Comparison of ENCODE assay signal across 1 cellular context in the genomic region with DNA sequence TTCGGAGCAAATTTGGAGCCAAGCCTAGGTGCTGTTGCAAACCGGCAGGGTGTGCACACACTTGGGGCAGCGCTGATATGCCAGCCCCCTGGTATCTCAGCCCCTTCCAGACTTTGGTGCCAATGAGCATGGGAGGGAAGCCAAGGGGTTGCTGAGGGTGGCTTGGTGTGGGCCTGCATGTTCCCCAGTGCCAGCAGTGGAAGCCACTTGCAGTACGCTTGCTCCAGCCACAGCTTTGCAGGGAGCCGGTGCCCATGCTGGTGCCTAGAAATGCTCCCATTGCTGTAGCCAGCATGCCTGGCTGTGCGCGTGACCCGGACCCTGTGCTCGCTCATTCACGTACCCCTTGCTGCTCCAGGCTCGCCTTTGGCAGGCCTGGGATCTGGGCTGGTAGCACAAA.
TF ChIP-seq lines count a peak whose summit lies in the region.

No MANE protein-coding gene starts in this region.

TF ChIP-seq in endothelial cell of umbilical vein, 7 proteins besides CTCF, POLR2A, EP300 and RAD21 (continued from another document):
- TF ChIP-seq MYC (IDR thresholded peaks at IDR 0.05; ENCODE audit: low read depth, low read length) (no peak), EZH2 (IDR thresholded peaks at IDR 0.05; ENCODE audit: borderline replicate concordance, low read depth, low read length, severe bottlenecking) (no peak)
